ENCODE assay signal across 27 cellular contexts in genomic region chr3:7393944-7394605, GRCh38.
"Had no signal": no experiment of that assay in that cellular context is flagged by ENCODE, and none has a peak within 500 bp of the region (broad histone marks: within the 10 kb centered on the region; RNA-seq: fewer than 3 reads in every experiment).

No MANE protein-coding gene starts in this region.

- H3K36me3 Mint-ChIP-seq: activated CD4-positive, alpha-beta memory T cell treated with anti-CD3 and anti-CD28 coated beads for 36 hours; activated naive CD4-positive, alpha-beta T cell treated with anti-CD3 and anti-CD28 coated beads, Interleukin-2, amount 10 ng/mL, durations not matched to agents 7 days and 5 days; activated naive CD8-positive, alpha-beta T cell treated with anti-CD3 and anti-CD28 coated beads for 36 hours had no signal

- H3K4me3 Mint-ChIP-seq: activated B cell treated with CpG ODN at 0.5 μM for 24 hours; activated CD4-positive, alpha-beta memory T cell treated with anti-CD3 and anti-CD28 coated beads for 36 hours; activated CD4-positive, alpha-beta T cell treated with anti-CD3 and anti-CD28 coated beads, Interleukin-2, amount 10 ng/mL, durations not matched to agents 24 days and 14 days; activated naive CD4-positive, alpha-beta T cell treated with anti-CD3 and anti-CD28 coated beads, Interleukin-2, amount 10 ng/mL, durations not matched to agents 7 days and 5 days; activated naive CD8-positive, alpha-beta T cell treated with anti-CD3 and anti-CD28 coated beads for 36 hours; activated T-cell treated with anti-CD3 and anti-CD28 coated beads, Interleukin-2, amount 50 U/mL, for 4 hours; T-helper 1 cell treated with Interleukin-12 subunit alpha and Interleukin-12 subunit beta and Interleukin-4 antibody, amounts not matched to agents 30 μg/mL and 1 μg/mL, for 36 hours had no signal

- DNase-seq: activated B cell treated with CpG ODN at 0.5 μM for 24 hours; activated CD4-positive, alpha-beta memory T cell treated with anti-CD3 and anti-CD28 coated beads for 36 hours; activated CD4-positive, alpha-beta T cell treated with anti-CD3 and anti-CD28 coated beads for 1 hour; activated CD4-positive, alpha-beta T cell treated with anti-CD3 and anti-CD28 coated beads, Interleukin-2, amount 10 ng/mL, durations not matched to agents 24 days and 14 days; activated CD8-positive, alpha-beta memory T cell treated with anti-CD3 and anti-CD28 coated beads for 24 hours; activated gamma-delta T cell; activated naive CD4-positive, alpha-beta T cell treated with anti-CD3 and anti-CD28 coated beads, Interleukin-2, amount 10 ng/mL, durations not matched to agents 7 days and 5 days; activated naive CD8-positive, alpha-beta T cell treated with anti-CD3 and anti-CD28 coated beads for 36 hours; activated T-cell treated with anti-CD3 and anti-CD28 coated beads, Interleukin-2, amount 50 U/mL, for 4 hours; brain microvascular endothelial cell; MV-4-11; NCI-H1092 treated with DMSO at 0.1 percent for 48 hours; NCI-H1417 treated with DMSO at 0.1 percent for 48 hours; NCI-H1694; NCI-H2029; NCI-H2107; NCI-H2171 treated with DMSO at 0.1 percent for 48 hours; NCI-H226; NCI-H526; NCI-H82; Peyer's patch; Right ventricle myocardium superior; SJCRH30; SK-N-SH had no signal

- H3K27me3 Mint-ChIP-seq: activated B cell treated with CpG ODN at 0.5 μM for 24 hours; activated CD4-positive, alpha-beta memory T cell treated with anti-CD3 and anti-CD28 coated beads for 36 hours; activated CD4-positive, alpha-beta T cell treated with anti-CD3 and anti-CD28 coated beads, Interleukin-2, amount 10 ng/mL, durations not matched to agents 24 days and 14 days; activated naive CD4-positive, alpha-beta T cell treated with anti-CD3 and anti-CD28 coated beads, Interleukin-2, amount 10 ng/mL, durations not matched to agents 7 days and 5 days; activated naive CD8-positive, alpha-beta T cell treated with anti-CD3 and anti-CD28 coated beads for 36 hours had no signal

- H3K4me2 ChIP-seq: SK-N-SH had no signal

- H3K9me3 Mint-ChIP-seq: activated CD4-positive, alpha-beta memory T cell treated with anti-CD3 and anti-CD28 coated beads for 36 hours; activated CD4-positive, alpha-beta T cell treated with anti-CD3 and anti-CD28 coated beads, Interleukin-2, amount 10 ng/mL, durations not matched to agents 24 days and 14 days had no signal

- H3K9ac ChIP-seq: SK-N-SH had no signal

- H3K9me3 ChIP-seq: Peyer's patch, SJCRH30, SK-N-SH had no signal

- H3K27ac Mint-ChIP-seq: activated B cell treated with CpG ODN at 0.5 μM for 24 hours; activated CD4-positive, alpha-beta memory T cell treated with anti-CD3 and anti-CD28 coated beads for 36 hours; activated CD4-positive, alpha-beta T cell treated with anti-CD3 and anti-CD28 coated beads, Interleukin-2, amount 10 ng/mL, durations not matched to agents 24 days and 14 days; activated naive CD4-positive, alpha-beta T cell treated with anti-CD3 and anti-CD28 coated beads, Interleukin-2, amount 10 ng/mL, durations not matched to agents 7 days and 5 days; activated naive CD8-positive, alpha-beta T cell treated with anti-CD3 and anti-CD28 coated beads for 36 hours; T-helper 1 cell treated with Interleukin-12 subunit alpha and Interleukin-12 subunit beta and Interleukin-4 antibody, amounts not matched to agents 30 μg/mL and 1 μg/mL, for 36 hours had no signal

- H3K4me1 Mint-ChIP-seq: activated B cell treated with CpG ODN at 0.5 μM for 24 hours; activated CD4-positive, alpha-beta T cell treated with anti-CD3 and anti-CD28 coated beads, Interleukin-2, amount 10 ng/mL, durations not matched to agents 24 days and 14 days; activated naive CD4-positive, alpha-beta T cell treated with anti-CD3 and anti-CD28 coated beads, Interleukin-2, amount 10 ng/mL, durations not matched to agents 7 days and 5 days; activated naive CD8-positive, alpha-beta T cell treated with anti-CD3 and anti-CD28 coated beads for 36 hours had no signal

- ATAC-seq: activated T-cell treated with anti-CD3 and anti-CD28 coated beads, Interleukin-2, amount 50 U/mL, for 4 hours had no signal

- H3K4me1 ChIP-seq: Peyer's patch, SJCRH30 had no signal

- H3K36me3 ChIP-seq: brain microvascular endothelial cell, cardiac muscle cell, Peyer's patch, SJCRH30 had no signal

- H3K27ac ChIP-seq: brain microvascular endothelial cell, cardiac muscle cell, Peyer's patch, RWPE1, SJCRH30 had no signal

- H3K4me3 ChIP-seq: cardiac muscle cell, Peyer's patch, SJCRH30 had no signal

- H3K27me3 ChIP-seq: brain microvascular endothelial cell, cardiac muscle cell, Peyer's patch, SJCRH30 had no signal
